Comparison of ENCODE assay signal across 6 cellular contexts in genomic region chr2:70417011-70417410, GRCh38.
"Had no signal": no experiment of that assay in that cellular context is flagged by ENCODE, and none has a peak within 500 bp of the region (broad histone marks: within the 10 kb centered on the region; RNA-seq: fewer than 3 reads in every experiment).

No MANE protein-coding gene starts in this region.

- ATAC-seq: GM12878 had no signal

- DNase-seq: GF-D8 had no signal

- H3K4me3 ChIP-seq: GM12878 had no signal

- FAIRE-seq: GM12878, GM12891, GM12892, GM18507, GM19239 had no signal
